In the genomic region with DNA sequence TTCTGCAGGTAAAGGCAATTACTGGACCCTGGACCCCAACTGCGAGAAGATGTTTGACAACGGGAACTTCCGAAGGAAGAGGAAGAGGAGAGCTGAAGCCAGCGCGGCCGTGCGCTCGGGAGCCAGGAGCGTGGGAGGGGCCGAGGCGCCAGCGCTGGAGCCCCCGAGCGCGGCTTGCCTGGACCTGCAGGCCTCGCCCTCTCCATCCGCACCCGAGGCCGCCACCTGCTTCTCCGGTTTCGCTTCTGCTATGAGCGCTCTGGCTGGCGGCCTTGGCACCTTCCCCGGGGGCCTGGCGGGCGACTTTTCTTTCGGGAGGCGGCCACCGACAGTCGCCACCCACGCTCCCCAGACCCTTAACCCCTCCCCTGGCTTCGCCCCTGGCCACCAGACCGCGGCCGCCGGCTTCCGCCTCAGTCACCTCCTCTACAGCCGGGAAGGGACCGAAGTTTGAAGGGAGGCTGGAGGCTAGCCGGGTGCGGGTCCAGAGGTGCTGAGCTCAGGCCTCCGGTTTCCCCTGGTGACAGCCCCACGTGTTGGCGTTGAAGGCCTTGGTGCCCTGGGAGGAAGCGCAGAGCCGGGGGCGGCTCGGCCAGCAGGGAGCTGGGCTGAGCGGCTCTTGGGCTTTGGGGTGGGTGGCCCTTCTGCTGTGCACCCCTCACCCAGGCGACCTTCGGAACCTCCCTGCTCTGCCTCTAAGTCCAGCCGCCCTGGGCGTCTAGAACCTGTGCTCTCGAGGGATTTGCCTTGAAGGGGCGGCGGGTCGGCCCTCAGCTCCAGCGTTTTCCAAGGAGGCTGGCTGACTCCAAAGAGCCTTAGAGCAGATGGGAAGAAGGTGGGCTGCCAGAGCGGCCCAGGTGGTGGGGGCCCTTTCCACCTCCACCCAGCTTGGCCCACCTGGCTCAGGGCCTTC, we compare ENCODE assay signal across 17 cellular contexts. TPM values are rescaled to one million over a fixed set of nuclear protein-coding genes. Genes with fewer than 3 reads are reported as not detected.
DNase-seq lines count a peak whose midpoint lies in the region; TF ChIP-seq lines count a peak whose summit lies in the region.
"Had no signal": no experiment of that assay in that cellular context is flagged by ENCODE, and none has a peak within 500 bp of the region (broad histone marks: within the 10 kb centered on the region; RNA-seq: fewer than 3 reads in every experiment).

No MANE protein-coding gene starts in this region.

- peak overlapping the region in 3 of 5 experiments; percentile 43 to 74 (median 69) for H3K4me3 Mint-ChIP-seq in brain
- H3K4me3 Mint-ChIP-seq: activated CD8-positive, alpha-beta T cell treated with anti-CD3 and anti-CD28 coated beads, Interleukin-2, amount 10 ng/mL, durations not matched to agents 7 days and 5 days; activated T-helper 17 cell treated with anti-CD3 and anti-CD28 coated beads, Interleukin-2, amount 50 U/mL, for 72 hours; dendritic cell treated with granulocyte-macrophage colony-stimulating factor and Interleukin-4, amounts not matched to agents 40 ng/mL and 50 ng/mL, for 4 days; mesothelial cell of epicardium; stimulated activated naive CD8-positive, alpha-beta T cell treated with anti-CD3 and anti-CD28 coated beads, Interleukin-15, Interleukin-2, amounts not matched to agents 100 ng/mL and 50 ng/mL, for 24 hours had no signal

- H3K4me1 Mint-ChIP-seq in brain: no peaks in the 10 kb centered on the region
- H3K4me1 Mint-ChIP-seq: activated T-helper 17 cell treated with anti-CD3 and anti-CD28 coated beads, Interleukin-2, amount 50 U/mL, for 72 hours had no signal

- H3K36me3 ChIP-seq in left ventricle myocardium inferior (no peaks in the 10 kb centered on the region), urinary bladder (ENCODE audit: insufficient read depth) (no peaks in the 10 kb centered on the region)

- no peak overlapping the region for H3K27ac Mint-ChIP-seq in brain
- H3K27ac Mint-ChIP-seq: activated CD8-positive, alpha-beta T cell treated with anti-CD3 and anti-CD28 coated beads, Interleukin-2, amount 10 ng/mL, durations not matched to agents 7 days and 5 days; activated T-helper 17 cell treated with anti-CD3 and anti-CD28 coated beads, Interleukin-2, amount 50 U/mL, for 72 hours; dendritic cell treated with granulocyte-macrophage colony-stimulating factor and Interleukin-4, amounts not matched to agents 40 ng/mL and 50 ng/mL, for 4 days; mesothelial cell of epicardium; stimulated activated naive CD8-positive, alpha-beta T cell treated with anti-CD3 and anti-CD28 coated beads, Interleukin-15, Interleukin-2, amounts not matched to agents 100 ng/mL and 50 ng/mL, for 24 hours had no signal

- H3K9me3 Mint-ChIP-seq in brain: peaks cover 0 to 5% (median 0%) of the 10 kb centered on the region in 5 experiments
- H3K9me3 Mint-ChIP-seq: activated T-helper 17 cell treated with anti-CD3 and anti-CD28 coated beads, Interleukin-2, amount 50 U/mL, for 72 hours; mesothelial cell of epicardium; stimulated activated naive CD8-positive, alpha-beta T cell treated with anti-CD3 and anti-CD28 coated beads, Interleukin-15, Interleukin-2, amounts not matched to agents 100 ng/mL and 50 ng/mL, for 24 hours had no signal

- no peak overlapping the region for H3K27ac ChIP-seq in left ventricle myocardium inferior (replicated peaks)
- no peak overlapping the region for H3K27ac ChIP-seq in urinary bladder (ENCODE audit: low read depth)
- H3K27ac ChIP-seq in caudate nucleus (ENCODE audit: low read depth, low read length): no peak overlapping the region
- H3K27ac ChIP-seq: SK-N-MC, skin epidermis had no signal

- H3K36me3 Mint-ChIP-seq in brain: no peaks in the 10 kb centered on the region
- H3K36me3 Mint-ChIP-seq: mesothelial cell of epicardium had no signal

- H3K4me1 ChIP-seq in left ventricle myocardium inferior (peaks cover 32% of the 10 kb centered on the region), urinary bladder (ENCODE audit: insufficient read depth) (peaks cover 6% of the 10 kb centered on the region)

- 15% methylated on average over 59 of the region's 59 CpGs for WGBS in urinary bladder

- TF ChIP-seq CTCF in left ventricle myocardium inferior (IDR thresholded peaks at IDR 0.05; ENCODE audit: borderline replicate concordance) (no peak), brain (conservative IDR thresholded peaks at IDR 0.05) (no peak)

- DNase-seq in left ventricle myocardium inferior (no peak), cardiac septum (ENCODE audit: low spot score) (no peak), iPS-NIHi11 (ENCODE audit: low spot score) (peak; percentile 52), caudate nucleus (lab: John Stamatoyannopoulos, UW) (no peak), NCI-H1436 (lab: John Stamatoyannopoulos, UW) (no peak)
- DNase-seq in stimulated activated CD4-positive, alpha-beta T cell treated with anti-CD3 and anti-CD28 coated beads, Interleukin-2, amount 100 ng/mL, for 24 hours: no peak
- DNase-seq: activated CD8-positive, alpha-beta T cell treated with anti-CD3 and anti-CD28 coated beads, Interleukin-2, amount 10 ng/mL, durations not matched to agents 7 days and 5 days; Karpas-422 had no signal

- H3K9me3 ChIP-seq in left ventricle myocardium inferior (replicated peaks): no peaks in the 10 kb centered on the region

- H3K4me3 ChIP-seq in left ventricle myocardium inferior (peak overlapping the region; percentile 54), urinary bladder (ENCODE audit: low read depth, low read length) (peak overlapping the region; percentile 22)
- H3K4me3 ChIP-seq: SK-N-MC had no signal

- peaks cover 92% of the 10 kb centered on the region for H3K27me3 ChIP-seq in left ventricle myocardium inferior (ENCODE audit: low read depth)

- peaks cover 84% of the 10 kb centered on the region for H3K27me3 Mint-ChIP-seq in brain

- intact Hi-C loops in left ventricle myocardium inferior (cut with micrococcal nuclease) (no loop called here), cardiac septum (cut with DNase I) (no loop called here)

RNA-seq across cellular contexts. Expression of a gene that starts 1.8 kb away (rescaled TPM):
- 0.08 TPM for total RNA-seq in left ventricle myocardium inferior
- total RNA-seq in cardiac septum: 0.24 TPM
- not detected for polyA plus RNA-seq in brain (ENCODE audit: insufficient read depth, low read depth, low replicate concordance)
- not detected for total RNA-seq in urinary bladder
- polyA plus RNA-seq in urinary bladder: 0.58 TPM
- total RNA-seq: activated CD8-positive, alpha-beta T cell treated with anti-CD3 and anti-CD28 coated beads, Interleukin-2, amount 10 ng/mL, durations not matched to agents 7 days and 5 days; activated T-helper 17 cell treated with anti-CD3 and anti-CD28 coated beads, Interleukin-2, amount 50 U/mL, for 72 hours; mesothelial cell of epicardium; omental fat pad had no signal
